Comparison of ENCODE assay signal across 1 cellular context in the genomic region with DNA sequence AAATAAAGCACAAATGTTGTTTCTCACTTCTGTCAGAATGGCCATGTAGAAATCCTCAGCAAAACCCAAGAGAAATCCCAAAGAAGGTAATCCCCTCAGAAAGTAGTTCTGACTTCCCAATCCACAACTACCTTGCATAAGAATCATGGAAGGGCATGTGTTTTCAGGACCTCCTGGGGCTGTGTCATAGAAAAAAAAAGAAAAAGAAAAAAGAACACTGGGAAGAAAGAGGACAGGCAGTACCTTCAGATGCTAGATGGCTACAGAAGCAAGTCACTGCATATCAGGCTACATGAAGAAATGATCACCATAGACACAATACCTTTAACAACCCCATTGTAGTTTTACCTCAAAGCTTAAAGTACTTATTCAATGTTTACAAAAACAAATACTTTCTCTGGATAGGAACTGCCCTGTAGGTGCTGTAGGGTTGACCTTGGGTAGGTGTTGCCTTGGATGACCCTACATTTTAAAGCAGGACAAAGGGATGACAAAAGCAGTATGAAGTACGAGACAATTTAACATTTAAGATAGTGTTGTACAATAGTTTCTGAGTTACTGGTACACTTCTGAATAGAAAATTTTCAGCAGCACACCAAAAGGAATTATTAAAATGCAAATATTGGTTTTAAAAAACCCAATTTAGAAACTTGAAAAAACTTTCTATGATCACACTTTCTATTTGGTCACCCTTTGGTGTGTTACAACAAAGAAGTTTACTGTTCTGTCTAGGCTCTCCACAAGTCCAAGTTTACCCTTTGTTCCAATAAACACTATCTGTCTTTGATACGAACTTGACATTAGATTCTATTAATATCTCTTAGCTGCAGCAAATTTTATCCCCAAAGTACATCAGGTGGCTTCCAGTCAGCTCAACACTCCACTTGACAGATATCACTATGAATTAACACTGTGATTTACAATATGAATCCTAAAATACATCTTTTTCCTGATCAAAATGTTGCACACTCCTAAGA.
TF ChIP-seq lines count a peak whose summit lies in the region.

No MANE protein-coding gene starts in this region.

TF ChIP-seq in HepG2, 621 proteins besides CTCF, POLR2A, EP300 and RAD21:
- TF ChIP-seq, protein P1, sequence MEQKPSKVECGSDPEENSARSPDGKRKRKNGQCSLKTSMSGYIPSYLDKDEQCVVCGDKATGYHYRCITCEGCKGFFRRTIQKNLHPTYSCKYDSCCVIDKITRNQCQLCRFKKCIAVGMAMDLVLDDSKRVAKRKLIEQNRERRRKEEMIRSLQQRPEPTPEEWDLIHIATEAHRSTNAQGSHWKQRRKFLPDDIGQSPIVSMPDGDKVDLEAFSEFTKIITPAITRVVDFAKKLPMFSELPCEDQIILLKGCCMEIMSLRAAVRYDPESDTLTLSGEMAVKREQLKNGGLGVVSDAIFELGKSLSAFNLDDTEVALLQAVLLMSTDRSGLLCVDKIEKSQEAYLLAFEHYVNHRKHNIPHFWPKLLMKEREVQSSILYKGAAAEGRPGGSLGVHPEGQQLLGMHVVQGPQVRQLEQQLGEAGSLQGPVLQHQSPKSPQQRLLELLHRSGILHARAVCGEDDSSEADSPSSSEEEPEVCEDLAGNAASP (CRISPR knock-in tag; IDR thresholded peaks at IDR 0.05; ENCODE audit: borderline replicate concordance) = peak; percentile 91; the same call in 1 of the 2 replicates
- TF ChIP-seq ZSCAN31 (CRISPR knock-in tag; IDR thresholded peaks at IDR 0.05; ENCODE audit: low read depth) = no peak
- no peak for TF ChIP-seq ZNF776 (CRISPR knock-in tag; IDR thresholded peaks at IDR 0.05)
- TF ChIP-seq ATRX (CRISPR knock-in tag; IDR thresholded peaks at IDR 0.05; ENCODE audit: borderline replicate concordance) = no peak
- TF ChIP-seq FOXA3 (CRISPR knock-in tag; IDR thresholded peaks at IDR 0.05) = peak; percentile 62
- no peak for TF ChIP-seq ZNF709 (CRISPR knock-in tag; IDR thresholded peaks at IDR 0.05)
- TF ChIP-seq MZF1 (CRISPR knock-in tag; IDR thresholded peaks at IDR 0.05; ENCODE audit: borderline replicate concordance) = no peak
- TF ChIP-seq NCOA2 (CRISPR knock-in tag; IDR thresholded peaks at IDR 0.05) = 0 out of 2 replicates have a peak, but pooled peaks have one; percentile 13
- no peak for TF ChIP-seq ZNF205 (CRISPR knock-in tag; IDR thresholded peaks at IDR 0.05)
- peak; percentile 88 for TF ChIP-seq SOX5 (CRISPR knock-in tag; IDR thresholded peaks at IDR 0.05; ENCODE audit: borderline replicate concordance)
- TF ChIP-seq, protein P2, sequence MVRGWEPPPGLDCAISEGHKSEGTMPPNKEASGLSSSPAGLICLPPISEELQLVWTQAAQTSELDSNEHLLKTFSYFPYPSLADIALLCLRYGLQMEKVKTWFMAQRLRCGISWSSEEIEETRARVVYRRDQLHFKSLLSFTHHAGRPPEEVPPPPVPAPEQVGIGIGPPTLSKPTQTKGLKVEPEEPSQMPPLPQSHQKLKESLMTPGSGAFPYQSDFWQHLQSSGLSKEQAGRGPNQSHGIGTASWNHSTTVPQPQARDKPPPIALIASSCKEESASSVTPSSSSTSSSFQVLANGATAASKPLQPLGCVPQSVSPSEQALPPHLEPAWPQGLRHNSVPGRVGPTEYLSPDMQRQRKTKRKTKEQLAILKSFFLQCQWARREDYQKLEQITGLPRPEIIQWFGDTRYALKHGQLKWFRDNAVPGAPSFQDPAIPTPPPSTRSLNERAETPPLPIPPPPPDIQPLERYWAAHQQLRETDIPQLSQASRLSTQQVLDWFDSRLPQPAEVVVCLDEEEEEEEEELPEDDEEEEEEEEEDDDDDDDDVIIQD (CRISPR knock-in tag; IDR thresholded peaks at IDR 0.05; ENCODE audit: low read depth) = no peak
- TF ChIP-seq ZNF724P (CRISPR knock-in tag; IDR thresholded peaks at IDR 0.05; ENCODE audit: borderline replicate concordance) = no peak
- TF ChIP-seq SOX6 (IDR thresholded peaks at IDR 0.05) = no peak
- peak; percentile 79 for TF ChIP-seq SOX6 (CRISPR knock-in tag; IDR thresholded peaks at IDR 0.05)
- no peak for TF ChIP-seq SOX13 (IDR thresholded peaks at IDR 0.05)
- TF ChIP-seq SOX13 (CRISPR knock-in tag; conservative IDR thresholded peaks at IDR 0.05 in 1 of 2, IDR thresholded peaks at IDR 0.05 in 1 of 2) = peak in 1 of 2 experiments; percentile 85; a peak in 2 of 4 replicates
- TF ChIP-seq SRSF9 (IDR thresholded peaks at IDR 0.05; ENCODE audit: borderline replicate concordance, insufficient read depth, low read depth, low read length, poor library complexity, severe bottlenecking) = no peak
- TF ChIP-seq, protein P3, sequence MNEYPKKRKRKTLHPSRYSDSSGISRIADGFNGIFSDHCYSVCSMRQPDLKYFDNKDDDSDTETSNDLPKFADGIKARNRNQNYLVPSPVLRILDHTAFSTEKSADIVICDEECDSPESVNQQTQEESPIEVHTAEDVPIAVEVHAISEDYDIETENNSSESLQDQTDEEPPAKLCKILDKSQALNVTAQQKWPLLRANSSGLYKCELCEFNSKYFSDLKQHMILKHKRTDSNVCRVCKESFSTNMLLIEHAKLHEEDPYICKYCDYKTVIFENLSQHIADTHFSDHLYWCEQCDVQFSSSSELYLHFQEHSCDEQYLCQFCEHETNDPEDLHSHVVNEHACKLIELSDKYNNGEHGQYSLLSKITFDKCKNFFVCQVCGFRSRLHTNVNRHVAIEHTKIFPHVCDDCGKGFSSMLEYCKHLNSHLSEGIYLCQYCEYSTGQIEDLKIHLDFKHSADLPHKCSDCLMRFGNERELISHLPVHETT (CRISPR knock-in tag; conservative IDR thresholded peaks at IDR 0.05) = no peak
- TF ChIP-seq, protein P4, sequence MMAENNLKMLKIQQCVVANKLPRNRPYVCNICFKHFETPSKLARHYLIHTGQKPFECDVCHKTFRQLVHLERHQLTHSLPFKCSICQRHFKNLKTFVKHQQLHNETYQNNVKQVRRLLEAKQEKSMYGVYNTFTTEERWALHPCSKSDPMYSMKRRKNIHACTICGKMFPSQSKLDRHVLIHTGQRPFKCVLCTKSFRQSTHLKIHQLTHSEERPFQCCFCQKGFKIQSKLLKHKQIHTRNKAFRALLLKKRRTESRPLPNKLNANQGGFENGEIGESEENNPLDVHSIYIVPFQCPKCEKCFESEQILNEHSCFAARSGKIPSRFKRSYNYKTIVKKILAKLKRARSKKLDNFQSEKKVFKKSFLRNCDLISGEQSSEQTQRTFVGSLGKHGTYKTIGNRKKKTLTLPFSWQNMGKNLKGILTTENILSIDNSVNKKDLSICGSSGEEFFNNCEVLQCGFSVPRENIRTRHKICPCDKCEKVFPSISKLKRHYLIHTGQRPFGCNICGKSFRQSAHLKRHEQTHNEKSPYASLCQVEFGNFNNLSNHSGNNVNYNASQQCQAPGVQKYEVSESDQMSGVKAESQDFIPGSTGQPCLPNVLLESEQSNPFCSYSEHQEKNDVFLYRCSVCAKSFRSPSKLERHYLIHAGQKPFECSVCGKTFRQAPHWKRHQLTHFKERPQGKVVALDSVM (CRISPR knock-in tag; IDR thresholded peaks at IDR 0.05) = no peak
- TF ChIP-seq ZNF83 (CRISPR knock-in tag; IDR thresholded peaks at IDR 0.05; ENCODE audit: borderline replicate concordance) = no peak
- peak; percentile 88 for TF ChIP-seq RXRB (CRISPR knock-in tag; IDR thresholded peaks at IDR 0.05; ENCODE audit: borderline replicate concordance)
- no peak for TF ChIP-seq ZSCAN29 (CRISPR knock-in tag; conservative IDR thresholded peaks at IDR 0.05)
- TF ChIP-seq, protein P5, sequence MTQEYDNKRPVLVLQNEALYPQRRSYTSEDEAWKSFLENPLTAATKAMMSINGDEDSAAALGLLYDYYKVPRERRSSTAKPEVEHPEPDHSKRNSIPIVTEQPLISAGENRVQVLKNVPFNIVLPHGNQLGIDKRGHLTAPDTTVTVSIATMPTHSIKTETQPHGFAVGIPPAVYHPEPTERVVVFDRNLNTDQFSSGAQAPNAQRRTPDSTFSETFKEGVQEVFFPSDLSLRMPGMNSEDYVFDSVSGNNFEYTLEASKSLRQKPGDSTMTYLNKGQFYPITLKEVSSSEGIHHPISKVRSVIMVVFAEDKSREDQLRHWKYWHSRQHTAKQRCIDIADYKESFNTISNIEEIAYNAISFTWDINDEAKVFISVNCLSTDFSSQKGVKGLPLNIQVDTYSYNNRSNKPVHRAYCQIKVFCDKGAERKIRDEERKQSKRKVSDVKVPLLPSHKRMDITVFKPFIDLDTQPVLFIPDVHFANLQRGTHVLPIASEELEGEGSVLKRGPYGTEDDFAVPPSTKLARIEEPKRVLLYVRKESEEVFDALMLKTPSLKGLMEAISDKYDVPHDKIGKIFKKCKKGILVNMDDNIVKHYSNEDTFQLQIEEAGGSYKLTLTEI (CRISPR knock-in tag; conservative IDR thresholded peaks at IDR 0.05) = no peak
- TF ChIP-seq HMGA1 (CRISPR knock-in tag; conservative IDR thresholded peaks at IDR 0.05) = no peak
- TF ChIP-seq HNF4G (IDR thresholded peaks at IDR 0.05; ENCODE audit: borderline replicate concordance, low read depth, low read length) = no peak
- no peak for TF ChIP-seq HNF4G (CRISPR knock-in tag; IDR thresholded peaks at IDR 0.05; ENCODE audit: borderline replicate concordance, low read depth)
